Comparison of ENCODE assay signal across 19 cellular contexts in the genomic region with DNA sequence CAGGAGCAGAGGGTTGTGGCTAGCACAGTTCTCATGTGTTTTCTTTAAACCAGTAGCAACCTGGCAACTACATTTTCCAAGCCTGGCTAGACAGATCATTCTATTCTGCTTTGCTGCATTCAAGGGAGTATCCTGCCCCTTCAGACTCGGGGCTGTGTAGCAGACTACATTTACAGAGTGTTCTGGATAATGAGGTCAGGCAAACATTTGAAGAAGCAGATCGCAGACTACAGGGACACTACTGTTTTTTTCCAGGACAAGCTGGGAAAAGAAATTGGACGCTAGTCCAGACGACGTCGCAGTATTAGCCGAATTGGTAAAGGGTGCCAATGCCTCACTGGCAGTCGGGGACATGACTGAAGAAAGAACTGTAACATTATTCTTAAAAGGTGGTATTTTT.
"Had no signal": no experiment of that assay in that cellular context is flagged by ENCODE, and none has a peak within 500 bp of the region (broad histone marks: within the 10 kb centered on the region; RNA-seq: fewer than 3 reads in every experiment).

No MANE protein-coding gene starts in this region.

- H3K4me3 Mint-ChIP-seq: activated naive CD4-positive, alpha-beta T cell treated with anti-CD3 and anti-CD28 coated beads, Interleukin-2, amount 10 ng/mL, durations not matched to agents 7 days and 5 days; central memory CD8-positive, alpha-beta T cell; dendritic cell treated with granulocyte-macrophage colony-stimulating factor and Interleukin-4, amounts not matched to agents 40 ng/mL and 50 ng/mL, for 4 days; memory B cell; naive thymus-derived CD8-positive, alpha-beta T cell had no signal

- H3K36me3 Mint-ChIP-seq: activated naive CD4-positive, alpha-beta T cell treated with anti-CD3 and anti-CD28 coated beads, Interleukin-2, amount 10 ng/mL, durations not matched to agents 7 days and 5 days; memory B cell had no signal

- H3K4me3 ChIP-seq: body of pancreas, heart left ventricle, SK-N-MC, upper lobe of right lung had no signal

- H3K9me3 ChIP-seq: body of pancreas, heart left ventricle, upper lobe of right lung had no signal

- FAIRE-seq: frontal cortex, small intestine had no signal

- H3K27me3 Mint-ChIP-seq: central memory CD8-positive, alpha-beta T cell; dendritic cell treated with granulocyte-macrophage colony-stimulating factor and Interleukin-4, amounts not matched to agents 40 ng/mL and 50 ng/mL, for 4 days; memory B cell; naive thymus-derived CD8-positive, alpha-beta T cell had no signal

- H3K27ac ChIP-seq: body of pancreas, epithelial cell of prostate, heart left ventricle, SK-N-MC, upper lobe of right lung had no signal

- H3K36me3 ChIP-seq: heart left ventricle, upper lobe of right lung had no signal

- H3K9me3 Mint-ChIP-seq: activated naive CD4-positive, alpha-beta T cell treated with anti-CD3 and anti-CD28 coated beads, Interleukin-2, amount 10 ng/mL, durations not matched to agents 7 days and 5 days; central memory CD8-positive, alpha-beta T cell; dendritic cell treated with granulocyte-macrophage colony-stimulating factor and Interleukin-4, amounts not matched to agents 40 ng/mL and 50 ng/mL, for 4 days; memory B cell; naive thymus-derived CD8-positive, alpha-beta T cell had no signal

- H3K27ac Mint-ChIP-seq: activated naive CD4-positive, alpha-beta T cell treated with anti-CD3 and anti-CD28 coated beads, Interleukin-2, amount 10 ng/mL, durations not matched to agents 7 days and 5 days; dendritic cell treated with granulocyte-macrophage colony-stimulating factor and Interleukin-4, amounts not matched to agents 40 ng/mL and 50 ng/mL, for 4 days; memory B cell; naive thymus-derived CD8-positive, alpha-beta T cell had no signal

- DNase-seq: activated CD4-positive, alpha-beta T cell treated with anti-CD3 and anti-CD28 coated beads, Interleukin-2, amount 50 U/mL, for 1 hour; activated CD8-positive, alpha-beta memory T cell treated with anti-CD3 and anti-CD28 coated beads for 24 hours; activated naive CD4-positive, alpha-beta T cell treated with anti-CD3 and anti-CD28 coated beads, Interleukin-2, amount 10 ng/mL, durations not matched to agents 7 days and 5 days; effector memory CD4-positive, alpha-beta T cell; heart left ventricle; left colon; naive thymus-derived CD8-positive, alpha-beta T cell; small intestine; stimulated activated CD4-positive, alpha-beta T cell treated with anti-CD3 and anti-CD28 coated beads, Interleukin-4, amount 100 ng/mL, for 24 hours; stimulated activated naive CD4-positive, alpha-beta T cell treated with Interleukin-2 at 50 U/mL for 16 hours; upper lobe of right lung had no signal

- H3K27me3 ChIP-seq: body of pancreas, heart left ventricle, upper lobe of right lung had no signal

- ATAC-seq: activated CD4-positive, CD25-positive, alpha-beta regulatory T cell treated with anti-CD3 and anti-CD28 coated beads, Interleukin-2, amount 50 U/mL, for 24 hours; body of pancreas; left colon; naive thymus-derived CD8-positive, alpha-beta T cell; upper lobe of right lung had no signal
